ENCODE assay signal across 1 cellular context in genomic region chr11:121067453-121067852, GRCh38.
TF ChIP-seq lines count a peak whose summit lies in the region.

No MANE protein-coding gene starts in this region.

TF ChIP-seq in liver, 16 proteins besides CTCF, POLR2A, EP300 and RAD21 (continued from another document):
- TF ChIP-seq TAF1 (conservative IDR thresholded peaks at IDR 0.05) (peak; percentile 96), HNF4A (conservative IDR thresholded peaks at IDR 0.05) (peak; percentile 88 to 90), FOXA2 (IDR thresholded peaks at IDR 0.05) (peak; percentile 95), HNF4G (IDR thresholded peaks at IDR 0.05) (peak; percentile 75), GABPA (IDR thresholded peaks at IDR 0.05 in 1 of 2, conservative IDR thresholded peaks at IDR 0.05 in 1 of 2) (no peak), NR2F2 (IDR thresholded peaks at IDR 0.05) (peak; percentile 16), EGR1 (IDR thresholded peaks at IDR 0.05; ENCODE audit: low read depth in 2 of 2) (peak in 1 of 2 donors; percentile 62), FOXA1 (IDR thresholded peaks at IDR 0.05) (peak; percentile 94), RXRA (IDR thresholded peaks at IDR 0.05) (peak; percentile 65 to 85), MAX (IDR thresholded peaks at IDR 0.05) (peak; percentile 47), SP1 (IDR thresholded peaks at IDR 0.05) (peak; percentile 86)
- TF ChIP-seq, protein P1, sequence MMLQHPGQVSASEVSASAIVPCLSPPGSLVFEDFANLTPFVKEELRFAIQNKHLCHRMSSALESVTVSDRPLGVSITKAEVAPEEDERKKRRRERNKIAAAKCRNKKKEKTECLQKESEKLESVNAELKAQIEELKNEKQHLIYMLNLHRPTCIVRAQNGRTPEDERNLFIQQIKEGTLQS (IDR thresholded peaks at IDR 0.05): peak; percentile 32
TF ChIP-seq in liver: peak in this region for 15.
